In genomic region chr3:23945903-23946751, GRCh38 we compare ENCODE assay signal across 8 cellular contexts. TPM values are rescaled to one million over a fixed set of nuclear protein-coding genes. Genes with fewer than 3 reads are reported as not detected.
DNase-seq lines count a peak whose midpoint lies in the region; ATAC-seq lines count a peak whose summit lies in the region.

No MANE protein-coding gene starts in this region.

- H3K9me3 ChIP-seq in endocrine pancreas (ENCODE audit: control insufficient read depth, low read length) (no peaks in the 10 kb centered on the region), mesodermal cell (ENCODE audit: control insufficient read depth, low read length) (no peaks in the 10 kb centered on the region)

- peak overlapping the region; percentile 99 for H3K27ac ChIP-seq in mesodermal cell (ENCODE audit: low read depth, low read length, severe bottlenecking)

- DNase-seq in D341Med (ENCODE audit: low spot score) = peak; percentile 98
- peak; percentile 7 to 98 (median 94) for DNase-seq in HUDEP-2 (lab: John Stamatoyannopoulos, UW; ENCODE audit: unreplicated experiment in 76 of 76)
- peak; percentile 92 for DNase-seq in NOMO-1 treated with DMSO at 0.1 percent for 48 hours (lab: John Stamatoyannopoulos, UW; ENCODE audit: unreplicated experiment)
- peak; percentile 83 for DNase-seq in activated CD8-positive, alpha-beta memory T cell treated with anti-CD3 and anti-CD28 coated beads, Interleukin-2, amount 50 U/mL, for 1 hour (ENCODE audit: extremely low read depth)
- peak; percentile 98 for DNase-seq in stimulated activated CD8-positive, alpha-beta memory T cell treated with anti-CD3 and anti-CD28 coated beads, Interleukin-15, amount 100 ng/mL, for 24 hours (ENCODE audit: low read depth)

- H3K36me3 ChIP-seq in endocrine pancreas (ENCODE audit: control insufficient read depth, insufficient read depth, low read length) (no peaks in the 10 kb centered on the region), mesodermal cell (ENCODE audit: control insufficient read depth, insufficient read depth, low read length) (peaks cover 9% of the 10 kb centered on the region)

- no peaks in the 10 kb centered on the region for H3K27me3 ChIP-seq in endocrine pancreas (ENCODE audit: control insufficient read depth, insufficient read depth, low read length)

- peak; percentile 71 for ATAC-seq in GM21423 (IDR thresholded peaks at IDR 0.05; ENCODE audit: unreplicated experiment)

- H3K4me1 ChIP-seq in endocrine pancreas (ENCODE audit: control insufficient read depth, insufficient read depth, low read length) = peaks cover 33% of the 10 kb centered on the region
- peaks cover 12% of the 10 kb centered on the region for H3K4me1 ChIP-seq in mesodermal cell (ENCODE audit: control insufficient read depth, insufficient read depth, low read length, poor library complexity, severe bottlenecking)

- peak overlapping the region; percentile 62 for H3K9ac ChIP-seq in endocrine pancreas (ENCODE audit: control insufficient read depth, insufficient read depth, low read length)

- peak overlapping the region; percentile 73 for H3K4me3 ChIP-seq in endocrine pancreas (ENCODE audit: control insufficient read depth, insufficient read depth, low read length)
- peak overlapping the region; percentile 59 for H3K4me3 ChIP-seq in mesodermal cell (ENCODE audit: extremely low read depth, insufficient read depth, low read length, poor library complexity, severe bottlenecking)

- WGBS in mesodermal cell (ENCODE audit: insufficient coverage in 2 of 2), 2 experiments = 0% methylated on average over 49 to 73 of the region's 89 CpGs

RNA-seq across cellular contexts. Expression of gene NR1D2, which starts 1.0 kb away (rescaled TPM):
- polyA plus RNA-seq in mesodermal cell (2013, experiment 1 of 2) = 33.4 TPM
- polyA plus RNA-seq in mesodermal cell (2013, experiment 2 of 2) = 36.2 TPM

RNA-seq across cellular contexts. Expression of gene RPL15, which starts 29.2 kb away (rescaled TPM):
- 3,796 TPM for polyA plus RNA-seq in mesodermal cell (2013, experiment 1 of 2)
- 3,333 TPM for polyA plus RNA-seq in mesodermal cell (2013, experiment 2 of 2)

RNA-seq across cellular contexts. Expression of gene NKIRAS1, which starts 29.3 kb away (rescaled TPM):
- 8.6 TPM for polyA plus RNA-seq in mesodermal cell (2013, experiment 1 of 2)
- 9.7 TPM for polyA plus RNA-seq in mesodermal cell (2013, experiment 2 of 2)

Comparison
In these comparisons a context has a peak if more than half of its experiments do, and no peak if none do; other contexts are left out.
1. Peak in every context shown above with its lines: DNase-seq, ATAC-seq, H3K4me3 ChIP-seq and H3K27ac ChIP-seq.